In genomic region chr4:71784569-71785197, GRCh38 we compare ENCODE assay signal across 23 cellular contexts. TPM values are rescaled to one million over a fixed set of nuclear protein-coding genes. Genes with fewer than 3 reads are reported as not detected.
A peak's percentile ranks its signal among the peaks of the same experiment; 100 is the strongest.
DNase-seq lines count a peak whose midpoint lies in the region; ATAC-seq and TF ChIP-seq lines count a peak whose summit lies in the region.
"Had no signal": no experiment of that assay in that cellular context is flagged by ENCODE, and none has a peak within 500 bp of the region (broad histone marks: within the 10 kb centered on the region; RNA-seq: fewer than 3 reads in every experiment).

No MANE protein-coding gene starts in this region.

- H3K36me3 ChIP-seq in HEK293 (ENCODE audit: control insufficient read depth in 2 of 2, insufficient read depth in 1 of 2, low read length in 2 of 2) (no peaks in the 10 kb centered on the region), endocrine pancreas (ENCODE audit: control insufficient read depth, insufficient read depth, low read length) (no peaks in the 10 kb centered on the region), mesendoderm (ENCODE audit: control insufficient read depth, insufficient read depth, low read length) (no peaks in the 10 kb centered on the region), hepatocyte (replicated peaks; ENCODE audit: insufficient read depth, low read depth) (no peaks in the 10 kb centered on the region), upper lobe of right lung (no peaks in the 10 kb centered on the region)
- H3K36me3 ChIP-seq: BE2C had no signal

- no peak for ATAC-seq in upper lobe of right lung
- ATAC-seq: GM12878, HCT116 had no signal

- H3K9me3 ChIP-seq in HEK293 (ENCODE audit: control insufficient read depth, insufficient read depth, low read depth, low read length) (no peaks in the 10 kb centered on the region), endocrine pancreas (ENCODE audit: control insufficient read depth, low read length) (no peaks in the 10 kb centered on the region), hepatocyte (ENCODE audit: low read depth) (no peaks in the 10 kb centered on the region), upper lobe of right lung (no peaks in the 10 kb centered on the region)
- H3K9me3 ChIP-seq: BE2C had no signal

- no peak overlapping the region for H2AK5ac ChIP-seq in mesendoderm (ENCODE audit: low read length)

- peak; percentile 54 for DNase-seq in LNCaP clone FGC (ENCODE audit: low read depth)
- DNase-seq in mesendoderm = no peak
- DNase-seq in pons (ENCODE audit: low spot score) = no peak
- DNase-seq in hepatocyte (ENCODE audit: low spot score) = no peak
- no peak for DNase-seq in upper lobe of right lung
- DNase-seq: BE2C; C1 segment of cervical spinal cord; CD4-positive, CD25-positive, alpha-beta regulatory T cell; CD8-positive, alpha-beta memory T cell; COR-L47; DMS 273 treated with DMSO at 0.1 percent for 48 hours; DND-41; EL; GOT3; H7; IMR-90 had no signal

- no peaks in the 10 kb centered on the region for H4K20me1 ChIP-seq in hepatocyte (ENCODE audit: insufficient read depth, poor library complexity, severe bottlenecking)

- no peak overlapping the region for H3K4me3 ChIP-seq in HEK293 (ENCODE audit: low read depth, low read length)
- H3K4me3 ChIP-seq in LNCaP clone FGC (ENCODE audit: low read depth, low read length) = no peak overlapping the region
- H3K4me3 ChIP-seq in endocrine pancreas (ENCODE audit: control insufficient read depth, insufficient read depth, low read length) = peak overlapping the region; percentile 78
- H3K4me3 ChIP-seq in mesendoderm (ENCODE audit: low read length) = no peak overlapping the region
- H3K4me3 ChIP-seq in hepatocyte = no peak overlapping the region
- no peak overlapping the region for H3K4me3 ChIP-seq in upper lobe of right lung
- H3K4me3 ChIP-seq: GM12878 had no signal

- H3K9ac ChIP-seq in endocrine pancreas (ENCODE audit: control insufficient read depth, insufficient read depth, low read length) (no peak overlapping the region), mesendoderm (ENCODE audit: low read length) (no peak overlapping the region)

- H3K4ac ChIP-seq in mesendoderm (ENCODE audit: low read depth, low read length) = no peak overlapping the region

- H3K4me1 ChIP-seq in HEK293 (ENCODE audit: control insufficient read depth, insufficient read depth, low read length) (peaks cover 2% of the 10 kb centered on the region; the same call in 1 of the 2 replicates), endocrine pancreas (ENCODE audit: control insufficient read depth, insufficient read depth, low read length) (peaks cover 24% of the 10 kb centered on the region), mesendoderm (ENCODE audit: control insufficient read depth, low read depth, low read length) (no peaks in the 10 kb centered on the region), hepatocyte (ENCODE audit: insufficient read depth) (no peaks in the 10 kb centered on the region), upper lobe of right lung (no peaks in the 10 kb centered on the region)
- H3K4me1 ChIP-seq: BE2C had no signal

- H3K27ac ChIP-seq in HEK293 (ENCODE audit: extremely low read depth, low read depth, low read length) (no peak overlapping the region), mesendoderm (ENCODE audit: low read depth, low read length) (no peak overlapping the region), hepatocyte (no peak overlapping the region), upper lobe of right lung (no peak overlapping the region)

- intact Hi-C loops in upper lobe of right lung (cut with DNase I) = no loop called here

- no peak overlapping the region for H2AFZ ChIP-seq in hepatocyte

- H2BK120ac ChIP-seq in mesendoderm (ENCODE audit: low read depth, low read length) = no peak overlapping the region

- H3K4me2 ChIP-seq in mesendoderm (ENCODE audit: low read length) = no peak overlapping the region
- H3K4me2 ChIP-seq in hepatocyte = no peak overlapping the region

- POLR2A ChIA-PET in HEK293 (lab: Yijun Ruan, JAX) = no interaction called here

- CTCF ChIA-PET in HEK293 (lab: Yijun Ruan, JAX) = no interaction called here

- no peaks in the 10 kb centered on the region for H3K9me2 ChIP-seq in hepatocyte (replicated peaks; ENCODE audit: insufficient read depth)

- H2BK15ac ChIP-seq in mesendoderm (replicated peaks; ENCODE audit: low read depth) = peak overlapping the region; percentile 57

- no peak overlapping the region for H3K23ac ChIP-seq in mesendoderm (ENCODE audit: low read length)

- H3K27me3 ChIP-seq in endocrine pancreas (ENCODE audit: control insufficient read depth, insufficient read depth, low read length) (no peaks in the 10 kb centered on the region), mesendoderm (ENCODE audit: insufficient read depth, low read length, poor library complexity) (no peaks in the 10 kb centered on the region), hepatocyte (no peaks in the 10 kb centered on the region), upper lobe of right lung (no peaks in the 10 kb centered on the region)
- H3K27me3 ChIP-seq: BE2C had no signal

- no peak overlapping the region for H3K56ac ChIP-seq in mesendoderm (ENCODE audit: low read length)

- no peak for TF ChIP-seq CTCF in HEK293 (tag by site-specific recombination; IDR thresholded peaks at IDR 0.05)
- no peak for TF ChIP-seq CTCF in LNCaP clone FGC (IDR thresholded peaks at IDR 0.05; ENCODE audit: control insufficient read depth, extremely low read depth, insufficient read depth)
- TF ChIP-seq CTCF in hepatocyte (IDR thresholded peaks at IDR 0.05; ENCODE audit: poor library complexity) = no peak
- TF ChIP-seq CTCF in upper lobe of right lung (IDR thresholded peaks at IDR 0.05) = no peak

- H4K5ac ChIP-seq in mesendoderm (ENCODE audit: low read length) = no peak overlapping the region

- no peaks in the 10 kb centered on the region for H3K79me1 ChIP-seq in mesendoderm (ENCODE audit: low read length)

- no peak overlapping the region for H3K18ac ChIP-seq in mesendoderm (ENCODE audit: low read length)

- H2BK5ac ChIP-seq in mesendoderm (ENCODE audit: low read length) = no peak overlapping the region

- H4K8ac ChIP-seq in mesendoderm (ENCODE audit: low read depth, low read length) = no peak overlapping the region

- H3K79me2 ChIP-seq in mesendoderm (ENCODE audit: control insufficient read depth, insufficient read depth, low read length) (no peaks in the 10 kb centered on the region), hepatocyte (peaks cover 2% of the 10 kb centered on the region)

TF ChIP-seq in HEK293, 187 proteins besides CTCF, POLR2A, EP300 and RAD21:
- TF ChIP-seq FEZF1 (tag by site-specific recombination; IDR thresholded peaks at IDR 0.05) (peak; percentile 31; the same call in 1 of the 2 replicates), PRDM6 (tag by site-specific recombination; IDR thresholded peaks at IDR 0.05) (0 out of 2 replicates have a peak, but pooled peaks have one; percentile 12), ATF2 (tag by site-specific recombination; IDR thresholded peaks at IDR 0.05; ENCODE audit: low read depth) (no peak), BCL11B (tag by site-specific recombination; IDR thresholded peaks at IDR 0.05; ENCODE audit: low read depth) (no peak), ZNF624 (tag by site-specific recombination; IDR thresholded peaks at IDR 0.05) (no peak), TCF7L2 (IDR thresholded peaks at IDR 0.05; ENCODE audit: borderline replicate concordance, low read depth, low read length) (0 out of 2 replicates have a peak, but pooled peaks have one; percentile 33), OSR2 (tag by site-specific recombination; IDR thresholded peaks at IDR 0.05) (no peak), ZBTB48 (tag by site-specific recombination; IDR thresholded peaks at IDR 0.05) (no peak)

RNA-seq across cellular contexts. Expression of gene GC, which starts 0.8 kb away (rescaled TPM):
- 0.06 TPM for polyA plus RNA-seq in mesendoderm (2013, experiment 1 of 2)
- polyA plus RNA-seq in mesendoderm (2013, experiment 2 of 2) = 0.10 TPM
- total RNA-seq in hepatocyte (1,037 and 1,211 TPM in 2 replicates), upper lobe of right lung (not detected)
- 352 and 487 TPM in 2 replicates for polyA plus RNA-seq in hepatocyte
- total RNA-seq: A172; CD4-positive, CD25-positive, alpha-beta regulatory T cell; CD8-positive, alpha-beta memory T cell; G401; H7; HT1080; IMR-90 had no signal
- polyA plus RNA-seq: CD4-positive, CD25-positive, alpha-beta regulatory T cell; CD8-positive, alpha-beta memory T cell; GM12878; IMR-90 had no signal

Comparison
In these comparisons a context has a peak if more than half of its experiments do, and no peak if none do; other contexts are left out.
1. RNA of gene GC, which starts 0.8 kb away (total RNA-seq): 1,037 to 1,211 TPM in hepatocyte; not detected in upper lobe of right lung (single experiment); every median in the first group is over 1,000 times any median in the second.